ENCODE assay signal across 1 cellular context in genomic region chr7:140485463-140486265, GRCh38.
TF ChIP-seq lines count a peak whose summit lies in the region.

No MANE protein-coding gene starts in this region.

TF ChIP-seq in WTC11, 78 proteins besides CTCF, POLR2A, EP300 and RAD21 (continued from another document):
- TF ChIP-seq, protein P1, sequence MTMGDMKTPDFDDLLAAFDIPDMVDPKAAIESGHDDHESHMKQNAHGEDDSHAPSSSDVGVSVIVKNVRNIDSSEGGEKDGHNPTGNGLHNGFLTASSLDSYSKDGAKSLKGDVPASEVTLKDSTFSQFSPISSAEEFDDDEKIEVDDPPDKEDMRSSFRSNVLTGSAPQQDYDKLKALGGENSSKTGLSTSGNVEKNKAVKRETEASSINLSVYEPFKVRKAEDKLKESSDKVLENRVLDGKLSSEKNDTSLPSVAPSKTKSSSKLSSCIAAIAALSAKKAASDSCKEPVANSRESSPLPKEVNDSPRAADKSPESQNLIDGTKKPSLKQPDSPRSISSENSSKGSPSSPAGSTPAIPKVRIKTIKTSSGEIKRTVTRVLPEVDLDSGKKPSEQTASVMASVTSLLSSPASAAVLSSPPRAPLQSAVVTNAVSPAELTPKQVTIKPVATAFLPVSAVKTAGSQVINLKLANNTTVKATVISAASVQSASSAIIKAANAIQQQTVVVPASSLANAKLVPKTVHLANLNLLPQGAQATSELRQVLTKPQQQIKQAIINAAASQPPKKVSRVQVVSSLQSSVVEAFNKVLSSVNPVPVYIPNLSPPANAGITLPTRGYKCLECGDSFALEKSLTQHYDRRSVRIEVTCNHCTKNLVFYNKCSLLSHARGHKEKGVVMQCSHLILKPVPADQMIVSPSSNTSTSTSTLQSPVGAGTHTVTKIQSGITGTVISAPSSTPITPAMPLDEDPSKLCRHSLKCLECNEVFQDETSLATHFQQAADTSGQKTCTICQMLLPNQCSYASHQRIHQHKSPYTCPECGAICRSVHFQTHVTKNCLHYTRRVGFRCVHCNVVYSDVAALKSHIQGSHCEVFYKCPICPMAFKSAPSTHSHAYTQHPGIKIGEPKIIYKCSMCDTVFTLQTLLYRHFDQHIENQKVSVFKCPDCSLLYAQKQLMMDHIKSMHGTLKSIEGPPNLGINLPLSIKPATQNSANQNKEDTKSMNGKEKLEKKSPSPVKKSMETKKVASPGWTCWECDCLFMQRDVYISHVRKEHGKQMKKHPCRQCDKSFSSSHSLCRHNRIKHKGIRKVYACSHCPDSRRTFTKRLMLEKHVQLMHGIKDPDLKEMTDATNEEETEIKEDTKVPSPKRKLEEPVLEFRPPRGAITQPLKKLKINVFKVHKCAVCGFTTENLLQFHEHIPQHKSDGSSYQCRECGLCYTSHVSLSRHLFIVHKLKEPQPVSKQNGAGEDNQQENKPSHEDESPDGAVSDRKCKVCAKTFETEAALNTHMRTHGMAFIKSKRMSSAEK (CRISPR knock-in tag; IDR thresholded peaks at IDR 0.05; ENCODE audit: borderline replicate concordance) = no peak
